In the genomic region with DNA sequence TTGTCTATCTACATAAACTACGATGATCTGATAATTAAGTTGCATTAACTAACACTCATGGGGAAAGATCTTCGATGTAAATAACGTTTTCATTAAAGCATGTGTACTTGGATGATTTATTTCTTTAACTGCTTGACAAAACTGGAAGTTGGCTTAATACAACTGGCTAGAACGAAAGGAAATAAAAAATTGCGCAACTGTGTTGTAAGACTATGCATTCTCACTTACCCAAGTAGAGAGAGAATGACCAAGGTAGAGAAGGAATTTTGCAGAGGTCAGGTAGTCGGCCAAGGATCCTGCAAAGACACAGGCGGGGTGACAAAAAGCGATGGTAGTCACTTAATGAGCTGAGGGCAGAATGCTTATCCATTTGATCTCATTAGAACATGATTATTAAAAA, we compare ENCODE assay signal across 7 cellular contexts. TPM values are rescaled to one million over a fixed set of nuclear protein-coding genes. Genes with fewer than 3 reads are reported as not detected.
DNase-seq lines count a peak whose midpoint lies in the region; FAIRE-seq and TF ChIP-seq lines count a peak whose summit lies in the region.

No MANE protein-coding gene starts in this region.

- H3K36me3 ChIP-seq in KMS-11 (ENCODE audit: insufficient read depth): no peaks in the 10 kb centered on the region

- H3K4me3 ChIP-seq in KMS-11 (IDR thresholded peaks at IDR 0.05; ENCODE audit: insufficient read depth, low read depth, low read length): no peak overlapping the region
- peak overlapping the region; percentile 45 to 64 (median 55) for H3K4me3 ChIP-seq in skin epidermis

- H3K27ac Mint-ChIP-seq in activated naive CD8-positive, alpha-beta T cell treated with anti-CD3 and anti-CD28 coated beads for 36 hours: no peak overlapping the region

- H4K20me1 ChIP-seq in KMS-11 (ENCODE audit: insufficient read depth): no peaks in the 10 kb centered on the region

- no peak for TF ChIP-seq CTCF in KMS-11 (conservative IDR thresholded peaks at IDR 0.05; ENCODE audit: low read depth, low read length)

- H3K27me3 Mint-ChIP-seq in activated naive CD8-positive, alpha-beta T cell treated with anti-CD3 and anti-CD28 coated beads for 36 hours: peaks cover 19% of the 10 kb centered on the region

- no peaks in the 10 kb centered on the region for H3K27me3 ChIP-seq in KMS-11 (ENCODE audit: insufficient read depth, low read depth)

- no peak overlapping the region for H3K9ac ChIP-seq in KMS-11

- H3K4me2 ChIP-seq in KMS-11: peak overlapping the region; percentile 97

- H3K9me3 Mint-ChIP-seq in activated naive CD8-positive, alpha-beta T cell treated with anti-CD3 and anti-CD28 coated beads for 36 hours: no peaks in the 10 kb centered on the region

- no peak overlapping the region for H3K27ac ChIP-seq in KMS-11
- peak overlapping the region in 4 of 21 experiments; percentile 78 to 89 (median 85) for H3K27ac ChIP-seq in skin epidermis

- H3K4me3 Mint-ChIP-seq in activated naive CD8-positive, alpha-beta T cell treated with anti-CD3 and anti-CD28 coated beads for 36 hours: peak overlapping the region; percentile 38

- H3K4me1 Mint-ChIP-seq in activated naive CD8-positive, alpha-beta T cell treated with anti-CD3 and anti-CD28 coated beads for 36 hours: peaks cover 16% of the 10 kb centered on the region

- DNase-seq in activated naive CD8-positive, alpha-beta T cell treated with anti-CD3 and anti-CD28 coated beads for 36 hours: no peak
- DNase-seq in posterior vena cava (ENCODE audit: low spot score) (no peak), DMS53 treated with DMSO at 0.1 percent for 48 hours (lab: John Stamatoyannopoulos, UW; ENCODE audit: unreplicated experiment) (no peak)
- DNase-seq in activated effector memory CD4-positive, alpha-beta T cell treated with Interleukin-2 at 50 U/mL for 16 hours: no peak

- no peaks in the 10 kb centered on the region for H3K79me2 ChIP-seq in KMS-11 (ENCODE audit: insufficient read depth, low read depth)

- peak; percentile 47 for FAIRE-seq in islet of Langerhans (lab: Jason Lieb, UNC)

- no peaks in the 10 kb centered on the region for H3K36me3 Mint-ChIP-seq in activated naive CD8-positive, alpha-beta T cell treated with anti-CD3 and anti-CD28 coated beads for 36 hours

- H2AFZ ChIP-seq in KMS-11 (ENCODE audit: low read depth): peak overlapping the region; percentile 92; the same call in 1 of the 2 replicates

- peaks cover 22% of the 10 kb centered on the region for H3K4me1 ChIP-seq in KMS-11 (ENCODE audit: low read depth, poor library complexity, severe bottlenecking)

- intact Hi-C loops in posterior vena cava (cut with DNase I): loop anchor here (10.0 kb wide), 2 partner anchors 55 to 65 kb away; no protein-coding TSS in a partner anchor

RNA-seq across cellular contexts. Expression of gene SLC40A1, which starts 1.0 kb away (rescaled TPM):
- total RNA-seq in activated naive CD8-positive, alpha-beta T cell treated with anti-CD3 and anti-CD28 coated beads for 36 hours: 1 to 10 TPM; 3.0 to 3.5 TPM
- 10 to 100 TPM; 43.8 to 72.0 TPM for total RNA-seq in posterior vena cava

Comparison
In these comparisons a context has a peak if more than half of its experiments do, and no peak if none do; other contexts are left out.
1. RNA of gene SLC40A1, which starts 1.0 kb away (total RNA-seq): 43.8 to 72.0 TPM in posterior vena cava; 3.0 to 3.5 TPM in activated naive CD8-positive, alpha-beta T cell treated with anti-CD3 and anti-CD28 coated beads for 36 hours; every median in the first group is over 10 times any median in the second.